ENCODE assay signal across 8 cellular contexts in genomic region chr7:157875230-157876179, GRCh38.
DNase-seq lines count a peak whose midpoint lies in the region; ATAC-seq and TF ChIP-seq lines count a peak whose summit lies in the region.

No MANE protein-coding gene starts in this region.

- CTCF ChIA-PET in GM10248 (lab: Yijun Ruan, JAX), result interaction anchor here (1.5 kb wide), 1 partner anchor 17 kb away, joined by 4 read pairs; no protein-coding TSS in a partner anchor

- H3K27me3 ChIP-seq in left lung, result peaks cover 0 to 40% of the 10 kb centered on the region in 2 donors

- no peaks in the 10 kb centered on the region for H3K27me3 Mint-ChIP-seq in activated T-cell treated with anti-CD3 and anti-CD28 coated beads, Interleukin-2, amount 50 U/mL, for 4 hours (ENCODE audit: low read depth)

- H3K9me3 Mint-ChIP-seq in activated T-cell treated with anti-CD3 and anti-CD28 coated beads, Interleukin-2, amount 50 U/mL, for 4 hours, result no peaks in the 10 kb centered on the region

- peak overlapping the region; percentile 73 for H3K4me3 Mint-ChIP-seq in activated T-cell treated with anti-CD3 and anti-CD28 coated beads, Interleukin-2, amount 50 U/mL, for 4 hours

- no peak overlapping the region for H3K4me3 ChIP-seq in left lung

- POLR2A ChIA-PET in GM10248 (lab: Yijun Ruan, JAX), result no interaction called here

- H3K9me3 ChIP-seq in left lung, result no peaks in the 10 kb centered on the region

- intact Hi-C loops in left lung (cut with DNase I), result no loop called here

- peaks cover 0 to 6% of the 10 kb centered on the region in 2 donors for H3K4me1 ChIP-seq in left lung

- ATAC-seq in activated T-cell treated with anti-CD3 and anti-CD28 coated beads, Interleukin-2, amount 50 U/mL, for 4 hours, result peak; percentile 83 to 85
- ATAC-seq in left lung, result peak; percentile 68
- ATAC-seq in HG03378 (IDR thresholded peaks at IDR 0.05; ENCODE audit: unreplicated experiment), result no peak

- no peaks in the 10 kb centered on the region for H3K36me3 ChIP-seq in left lung

- DNase-seq in GM10248 (ENCODE audit: extremely low spot score), result no peak
- peak; percentile 45 to 61 for DNase-seq in NOMO-1 (lab: John Stamatoyannopoulos, UW; ENCODE audit: unreplicated experiment in 2 of 2)
- peak; percentile 42 for DNase-seq in activated T-cell treated with anti-CD3 and anti-CD28 coated beads, Interleukin-2, amount 50 U/mL, for 4 hours
- peak in 1 of 2 donors; percentile 85 for DNase-seq in left lung
- peak; percentile 44 to 76 (median 61) for DNase-seq in stimulated activated naive CD4-positive, alpha-beta T cell (lab: John Stamatoyannopoulos, UW)
- no peak for DNase-seq in GM19240 (ENCODE audit: insufficient read length, low spot score)
- no peak for DNase-seq in SKM-1 (lab: John Stamatoyannopoulos, UW; ENCODE audit: unreplicated experiment)

- H3K27ac ChIP-seq in left lung, result no peak overlapping the region

- TF ChIP-seq CTCF in GM10248 (IDR thresholded peaks at IDR 0.05; ENCODE audit: control extremely low read depth, extremely low read depth, low read depth, missing control alignments), result peak; percentile 34
- peak; percentile 36 to 71 for TF ChIP-seq CTCF in left lung (IDR thresholded peaks at IDR 0.05)

- no peaks in the 10 kb centered on the region for H3K36me3 Mint-ChIP-seq in activated T-cell treated with anti-CD3 and anti-CD28 coated beads, Interleukin-2, amount 50 U/mL, for 4 hours (ENCODE audit: insufficient read depth)

- peaks cover 33% of the 10 kb centered on the region for H3K4me1 Mint-ChIP-seq in activated T-cell treated with anti-CD3 and anti-CD28 coated beads, Interleukin-2, amount 50 U/mL, for 4 hours (ENCODE audit: low read depth)

Comparison
In these comparisons a context has a peak if more than half of its experiments do, and no peak if none do; other contexts are left out.
1. DNase-seq: peak in NOMO-1 (2 of 2), activated T-cell treated with anti-CD3 and anti-CD28 coated beads, Interleukin-2, amount 50 U/mL, for 4 hours (single experiment) and stimulated activated naive CD4-positive, alpha-beta T cell (6 of 6); none in GM10248 (single experiment), GM19240 (single experiment) and SKM-1 (single experiment).